ENCODE assay signal across 11 cellular contexts in the genomic region with DNA sequence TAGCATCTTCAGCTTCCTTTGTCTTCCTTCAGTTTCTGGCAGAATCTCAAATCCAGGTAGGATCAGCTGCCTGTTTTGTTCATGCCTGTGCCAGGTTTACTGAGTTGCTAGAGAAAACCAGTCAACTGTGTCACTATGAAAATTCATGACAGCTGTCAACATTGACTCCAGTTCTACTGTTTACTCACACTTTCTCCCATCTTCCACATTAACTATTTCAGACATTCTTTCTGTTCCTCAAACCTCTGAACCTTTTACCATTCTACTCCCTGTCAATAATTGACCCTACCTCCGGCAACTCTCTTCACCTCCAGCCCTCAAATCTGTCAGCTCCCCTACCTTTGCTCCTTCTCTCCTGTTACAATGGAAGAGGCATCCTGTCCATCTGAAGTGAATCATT. TPM values are rescaled to one million over a fixed set of nuclear protein-coding genes. Genes with fewer than 3 reads are reported as not detected.
DNase-seq lines count a peak whose midpoint lies in the region; ATAC-seq and TF ChIP-seq lines count a peak whose summit lies in the region.
"Had no signal": no experiment of that assay in that cellular context is flagged by ENCODE, and none has a peak within 500 bp of the region (broad histone marks: within the 10 kb centered on the region; RNA-seq: fewer than 3 reads in every experiment).

No MANE protein-coding gene starts in this region.

- no peak overlapping the region for H3K9ac ChIP-seq in mesenchymal stem cell (ENCODE audit: low read length)

- no peak overlapping the region for H3K23ac ChIP-seq in mesenchymal stem cell (ENCODE audit: low read length in 2 of 2)

- WGBS in mesenchymal stem cell = 88% methylated on average over 1 of the region's 1 CpG

- no peak overlapping the region for H2BK12ac ChIP-seq in mesenchymal stem cell (ENCODE audit: low read length in 2 of 2)

- H3K27me3 ChIP-seq in CD8-positive, alpha-beta T cell (ENCODE audit: insufficient read depth, low read length) = no peaks in the 10 kb centered on the region
- peaks cover 0 to 18% of the 10 kb centered on the region in 2 experiments for H3K27me3 ChIP-seq in mesenchymal stem cell (ENCODE audit: control insufficient read depth in 1 of 2, insufficient read depth in 1 of 2, low read length in 2 of 2)
- H3K27me3 ChIP-seq: tibial nerve had no signal

- no peaks in the 10 kb centered on the region for H3K9me3 ChIP-seq in CD8-positive, alpha-beta T cell (ENCODE audit: low read length)
- H3K9me3 ChIP-seq in mesenchymal stem cell (ENCODE audit: control insufficient read depth, low read length) = no peaks in the 10 kb centered on the region
- H3K9me3 ChIP-seq: tibial nerve had no signal

- H2BK15ac ChIP-seq in mesenchymal stem cell (ENCODE audit: low read depth, poor library complexity, severe bottlenecking) = no peak overlapping the region

- H3K4me2 ChIP-seq in mesenchymal stem cell (ENCODE audit: low read length, poor library complexity, severe bottlenecking) = no peak overlapping the region

- no peak for ATAC-seq in CD8-positive, alpha-beta T cell
- peak; percentile 86 for ATAC-seq in GM19324 (IDR thresholded peaks at IDR 0.05; ENCODE audit: low FRiP score, unreplicated experiment)
- ATAC-seq in HG02884 (IDR thresholded peaks at IDR 0.05; ENCODE audit: unreplicated experiment) = peak; percentile 72
- ATAC-seq in activated CD8-positive, alpha-beta T cell treated with anti-CD3 and anti-CD28 coated beads, Interleukin-2, amount 10 ng/mL, durations not matched to agents 7 days and 5 days = no peak
- ATAC-seq in effector memory CD8-positive, alpha-beta T cell (replicated peaks) = no peak
- ATAC-seq: HepG2, Panc1 had no signal

- H3K18ac ChIP-seq in mesenchymal stem cell (ENCODE audit: low read depth in 1 of 2, low read length in 2 of 2) = no peak overlapping the region

- peak overlapping the region; percentile 3 for H3K27ac Mint-ChIP-seq in CD8-positive, alpha-beta T cell
- no peak overlapping the region for H3K27ac Mint-ChIP-seq in activated CD8-positive, alpha-beta T cell treated with anti-CD3 and anti-CD28 coated beads, Interleukin-2, amount 10 ng/mL, durations not matched to agents 7 days and 5 days
- peak overlapping the region in 1 of 2 donors; percentile 23 for H3K27ac Mint-ChIP-seq in effector memory CD8-positive, alpha-beta T cell

- no peak for TF ChIP-seq CTCF in CD8-positive, alpha-beta T cell (IDR thresholded peaks at IDR 0.05)
- no peak for TF ChIP-seq CTCF in GM10266 (IDR thresholded peaks at IDR 0.05; ENCODE audit: control insufficient read depth, insufficient read depth, low read depth, missing control alignments)

- peaks cover 5% of the 10 kb centered on the region for H3K4me1 ChIP-seq in CD8-positive, alpha-beta T cell (ENCODE audit: insufficient read depth, low read length)
- H3K4me1 ChIP-seq in mesenchymal stem cell (ENCODE audit: control insufficient read depth, insufficient read depth, low read depth, low read length) = no peaks in the 10 kb centered on the region

- no peaks in the 10 kb centered on the region for H3K36me3 ChIP-seq in CD8-positive, alpha-beta T cell (ENCODE audit: insufficient read depth, low read length)
- H3K36me3 ChIP-seq in mesenchymal stem cell (ENCODE audit: control insufficient read depth in 1 of 2, insufficient read depth in 2 of 2, low read depth in 1 of 2, low read length in 2 of 2) = no peaks in the 10 kb centered on the region
- H3K36me3 ChIP-seq: tibial nerve had no signal

- peaks cover 19% of the 10 kb centered on the region for H3K36me3 Mint-ChIP-seq in CD8-positive, alpha-beta T cell
- H3K36me3 Mint-ChIP-seq in activated CD8-positive, alpha-beta T cell treated with anti-CD3 and anti-CD28 coated beads, Interleukin-2, amount 10 ng/mL, durations not matched to agents 7 days and 5 days (ENCODE audit: low read depth) = peaks cover 9% of the 10 kb centered on the region
- peaks cover 10% of the 10 kb centered on the region for H3K36me3 Mint-ChIP-seq in effector memory CD8-positive, alpha-beta T cell (ENCODE audit: insufficient read depth)

- no peak overlapping the region for H3K4me3 ChIP-seq in CD8-positive, alpha-beta T cell (ENCODE audit: low read depth, low read length)
- no peak overlapping the region for H3K4me3 ChIP-seq in mesenchymal stem cell (ENCODE audit: insufficient read depth in 1 of 2, low read depth in 1 of 2, low read length in 2 of 2)
- H3K4me3 ChIP-seq: tibial nerve had no signal

- H3K27me3 Mint-ChIP-seq in CD8-positive, alpha-beta T cell (ENCODE audit: low read depth) = no peaks in the 10 kb centered on the region
- H3K27me3 Mint-ChIP-seq in activated CD8-positive, alpha-beta T cell treated with anti-CD3 and anti-CD28 coated beads, Interleukin-2, amount 10 ng/mL, durations not matched to agents 7 days and 5 days (ENCODE audit: low read depth) = no peaks in the 10 kb centered on the region
- H3K27me3 Mint-ChIP-seq in effector memory CD8-positive, alpha-beta T cell = no peaks in the 10 kb centered on the region

- no peak overlapping the region for H4K91ac ChIP-seq in mesenchymal stem cell (ENCODE audit: low read length)

- H2AFZ ChIP-seq in mesenchymal stem cell (ENCODE audit: low read depth, low read length) = no peak overlapping the region

- peaks cover 53% of the 10 kb centered on the region for H3K4me1 Mint-ChIP-seq in CD8-positive, alpha-beta T cell (ENCODE audit: low read depth)
- peaks cover 3% of the 10 kb centered on the region for H3K4me1 Mint-ChIP-seq in activated CD8-positive, alpha-beta T cell treated with anti-CD3 and anti-CD28 coated beads, Interleukin-2, amount 10 ng/mL, durations not matched to agents 7 days and 5 days (ENCODE audit: low read depth)
- H3K4me1 Mint-ChIP-seq in effector memory CD8-positive, alpha-beta T cell (ENCODE audit: low read depth in 2 of 2) = peaks cover 38 to 66% of the 10 kb centered on the region in 2 donors

- no peak for DNase-seq in CD8-positive, alpha-beta T cell
- peak; percentile 75 for DNase-seq in NCI-H1105 (lab: John Stamatoyannopoulos, UW)
- no peak for DNase-seq in GM10266 (ENCODE audit: extremely low spot score)
- no peak for DNase-seq in activated CD8-positive, alpha-beta T cell treated with anti-CD3 and anti-CD28 coated beads, Interleukin-2, amount 10 ng/mL, durations not matched to agents 7 days and 5 days
- DNase-seq in mesenchymal stem cell = no peak
- DNase-seq in effector memory CD8-positive, alpha-beta T cell = no peak

- intact Hi-C loops in CD8-positive, alpha-beta T cell (cut with DNase I, micrococcal nuclease) = loop anchor here in 1 of 2 experiments (10.0 kb wide), 1 partner anchor 1337 kb away; a partner anchor contains a TSS

- no peaks in the 10 kb centered on the region for H3K9me3 Mint-ChIP-seq in CD8-positive, alpha-beta T cell
- no peaks in the 10 kb centered on the region for H3K9me3 Mint-ChIP-seq in activated CD8-positive, alpha-beta T cell treated with anti-CD3 and anti-CD28 coated beads, Interleukin-2, amount 10 ng/mL, durations not matched to agents 7 days and 5 days (ENCODE audit: insufficient read depth)
- H3K9me3 Mint-ChIP-seq in effector memory CD8-positive, alpha-beta T cell = no peaks in the 10 kb centered on the region

- no peak overlapping the region for H3K4me3 Mint-ChIP-seq in CD8-positive, alpha-beta T cell
- no peak overlapping the region for H3K4me3 Mint-ChIP-seq in activated CD8-positive, alpha-beta T cell treated with anti-CD3 and anti-CD28 coated beads, Interleukin-2, amount 10 ng/mL, durations not matched to agents 7 days and 5 days
- H3K4me3 Mint-ChIP-seq in effector memory CD8-positive, alpha-beta T cell = peak overlapping the region in 1 of 2 donors; percentile 5

- no peak overlapping the region for H2BK5ac ChIP-seq in mesenchymal stem cell (ENCODE audit: low read depth, low read length, poor library complexity, severe bottlenecking)

- CTCF ChIA-PET in CD8-positive, alpha-beta T cell (lab: Charles Lee) = no interaction called here
- CTCF ChIA-PET in activated CD8-positive, alpha-beta T cell treated with anti-CD3 and anti-CD28 coated beads, Interleukin-2, amount 10 ng/mL, durations not matched to agents 7 days and 5 days (lab: Charles Lee) = interaction anchor here (2.0 to 2.1 kb wide), 2 partner anchors 9 to 48 kb away, joined by 6 to 7 read pairs; a partner anchor contains a TSS

- H2BK120ac ChIP-seq in mesenchymal stem cell (ENCODE audit: low read depth, low read length) = no peak overlapping the region

- no peak overlapping the region for H3K27ac ChIP-seq in CD8-positive, alpha-beta T cell (ENCODE audit: low read depth, low read length)
- no peak overlapping the region for H3K27ac ChIP-seq in mesenchymal stem cell (ENCODE audit: low read length, poor library complexity, severe bottlenecking)
- H3K27ac ChIP-seq: tibial nerve had no signal

- no peaks in the 10 kb centered on the region for H3K79me1 ChIP-seq in mesenchymal stem cell (replicated peaks; ENCODE audit: low read length, poor library complexity, severe bottlenecking)

- H2AK5ac ChIP-seq in mesenchymal stem cell (ENCODE audit: low read length, severe bottlenecking) = no peak overlapping the region

- H4K8ac ChIP-seq in mesenchymal stem cell (ENCODE audit: low read length) = no peak overlapping the region

- no peak overlapping the region for H3K14ac ChIP-seq in mesenchymal stem cell (ENCODE audit: low read length in 2 of 2)

- H3K4ac ChIP-seq in mesenchymal stem cell (ENCODE audit: low read depth in 1 of 2, low read length in 2 of 2) = no peak overlapping the region

- POLR2A ChIA-PET in CD8-positive, alpha-beta T cell (lab: Charles Lee) = interaction anchor here (2.2 kb wide), 1 partner anchor 9 kb away, joined by 12 read pairs; a partner anchor contains a TSS
- POLR2A ChIA-PET in activated CD8-positive, alpha-beta T cell treated with anti-CD3 and anti-CD28 coated beads, Interleukin-2, amount 10 ng/mL, durations not matched to agents 7 days and 5 days (lab: Charles Lee) = interaction anchor here (0.6 to 1.3 kb wide), 3 partner anchors 8 to 109 kb away, joined by 4 to 7 read pairs (median 5); a partner anchor contains a TSS

RNA-seq across cellular contexts. Expression of a gene that starts 8.5 kb away (rescaled TPM):
- 1 to 10 TPM; 6.7 to 6.9 TPM for total RNA-seq in CD8-positive, alpha-beta T cell
- total RNA-seq in activated CD8-positive, alpha-beta T cell treated with anti-CD3 and anti-CD28 coated beads, Interleukin-2, amount 10 ng/mL, durations not matched to agents 7 days and 5 days = 1 to 10 TPM; 4.9 to 5.4 TPM
- polyA plus RNA-seq in mesenchymal stem cell (2013, experiment 1 of 2) = 0.14 TPM
- polyA plus RNA-seq in mesenchymal stem cell (2013, experiment 2 of 2) = 0.18 TPM

RNA-seq across cellular contexts. Expression of a gene that starts 32.5 kb away (rescaled TPM):
- under 1 TPM; 0.33 TPM for total RNA-seq in CD8-positive, alpha-beta T cell
- not detected for total RNA-seq in activated CD8-positive, alpha-beta T cell treated with anti-CD3 and anti-CD28 coated beads, Interleukin-2, amount 10 ng/mL, durations not matched to agents 7 days and 5 days
- polyA plus RNA-seq in mesenchymal stem cell (2013, experiment 1 of 2) = 0.03 TPM
- polyA plus RNA-seq in mesenchymal stem cell (2013, experiment 2 of 2) = 0.01 TPM
- total RNA-seq: HepG2 had no signal
- polyA plus RNA-seq: HepG2 had no signal

Comparison
In these comparisons a context has a peak if more than half of its experiments do, and no peak if none do; other contexts are left out.
1. ATAC-seq: peak in GM19324 (single experiment) and HG02884 (single experiment); none in CD8-positive, alpha-beta T cell (single experiment), activated CD8-positive, alpha-beta T cell treated with anti-CD3 and anti-CD28 coated beads, Interleukin-2, amount 10 ng/mL, durations not matched to agents 7 days and 5 days (single experiment) and effector memory CD8-positive, alpha-beta T cell (single experiment).